Comparison of ENCODE assay signal across 12 cellular contexts in the genomic region with DNA sequence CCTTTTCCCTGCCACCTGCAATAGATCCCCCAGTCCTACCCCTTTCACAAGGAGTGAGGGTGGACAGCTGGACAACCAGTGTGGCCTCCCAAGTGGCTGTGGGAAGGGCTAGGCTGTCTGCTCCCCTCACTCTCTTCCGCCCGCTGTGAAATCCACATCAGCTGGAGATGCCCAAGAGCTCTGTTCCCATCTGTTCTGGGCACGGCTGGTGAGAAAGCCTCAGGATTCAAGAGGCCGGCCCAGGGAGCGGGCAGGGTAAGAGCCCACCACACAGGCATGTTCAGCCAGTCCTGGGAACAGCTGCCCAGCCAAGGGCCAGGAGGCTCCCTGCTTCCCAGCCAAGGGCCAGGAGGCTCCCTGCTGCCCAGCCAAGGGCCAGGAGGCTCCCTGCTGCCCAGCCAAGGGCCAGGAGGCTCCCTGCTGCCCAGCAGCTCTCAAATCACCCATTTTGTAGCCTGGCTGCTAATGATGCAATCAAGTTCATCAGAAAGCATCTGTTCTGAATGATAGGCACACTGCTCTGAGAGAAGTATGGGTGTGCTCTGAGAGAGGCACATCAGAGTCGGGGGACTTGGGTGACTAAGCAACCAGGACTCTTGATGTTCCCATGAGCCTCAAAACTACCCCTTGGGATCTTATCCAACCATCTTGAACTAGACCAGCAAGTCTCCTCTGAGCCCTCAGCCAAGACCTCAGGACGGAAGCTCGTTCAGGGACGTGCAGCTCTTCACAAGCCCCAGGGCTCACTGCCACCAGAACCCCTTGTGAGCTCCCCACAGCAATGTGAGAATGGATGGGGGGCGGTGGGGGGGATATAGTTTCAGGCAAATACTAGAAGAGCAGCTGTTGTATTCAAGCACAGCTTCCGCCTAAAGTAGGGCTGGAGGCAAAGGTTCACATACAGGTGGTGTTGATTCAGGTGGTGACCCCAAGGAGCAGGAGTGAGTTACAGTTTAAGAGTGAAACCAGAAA. TPM values are rescaled to one million over a fixed set of nuclear protein-coding genes. Genes with fewer than 3 reads are reported as not detected.
DNase-seq lines count a peak whose midpoint lies in the region; ATAC-seq and TF ChIP-seq lines count a peak whose summit lies in the region.
"Had no signal": no experiment of that assay in that cellular context is flagged by ENCODE, and none has a peak within 500 bp of the region (broad histone marks: within the 10 kb centered on the region; RNA-seq: fewer than 3 reads in every experiment).

No MANE protein-coding gene starts in this region.

- intact Hi-C loops in upper lobe of right lung (cut with DNase I): no loop called here

- peaks cover 0 to 16% (median 3%) of the 10 kb centered on the region in 5 experiments for H3K9me3 Mint-ChIP-seq in brain
- H3K9me3 Mint-ChIP-seq: activated CD8-positive, alpha-beta T cell treated with anti-CD3 and anti-CD28 coated beads for 36 hours had no signal

- peaks cover 8% of the 10 kb centered on the region for H3K27me3 Mint-ChIP-seq in brain

- no peak overlapping the region for H3K4me3 Mint-ChIP-seq in brain
- H3K4me3 Mint-ChIP-seq: activated CD8-positive, alpha-beta T cell treated with anti-CD3 and anti-CD28 coated beads for 36 hours had no signal

- H3K36me3 Mint-ChIP-seq in brain: no peaks in the 10 kb centered on the region

- no peaks in the 10 kb centered on the region for H3K4me1 ChIP-seq in upper lobe of right lung
- H3K4me1 ChIP-seq: vagina had no signal

- DNase-seq in CMK (ENCODE audit: low read depth) (peak; percentile 60), DMS153 treated with DMSO at 0.1 percent for 48 hours (lab: John Stamatoyannopoulos, UW; ENCODE audit: unreplicated experiment) (no peak), globus pallidus (ENCODE audit: low spot score) (no peak), HT-29 (ENCODE audit: low spot score) (no peak), upper lobe of right lung (no peak)
- DNase-seq: brain microvascular endothelial cell; stimulated activated CD4-positive, alpha-beta T cell treated with anti-CD3 and anti-CD28 coated beads, Interleukin-2, amount 100 ng/mL, for 48 hours had no signal

- no peaks in the 10 kb centered on the region for H3K27me3 ChIP-seq in upper lobe of right lung
- H3K27me3 ChIP-seq: vagina had no signal

- TF ChIP-seq CTCF in brain (conservative IDR thresholded peaks at IDR 0.05): no peak
- TF ChIP-seq CTCF in upper lobe of right lung (IDR thresholded peaks at IDR 0.05): no peak

- no peak overlapping the region for H3K4me3 ChIP-seq in upper lobe of right lung
- H3K4me3 ChIP-seq: vagina had no signal

- H3K9me3 ChIP-seq in upper lobe of right lung: no peaks in the 10 kb centered on the region
- H3K9me3 ChIP-seq: vagina had no signal

- peak overlapping the region in 4 of 5 experiments; percentile 17 to 78 (median 26) for H3K27ac Mint-ChIP-seq in brain
- H3K27ac Mint-ChIP-seq: activated CD8-positive, alpha-beta T cell treated with anti-CD3 and anti-CD28 coated beads for 36 hours had no signal

- peak; percentile 39 for ATAC-seq in GM19452 (IDR thresholded peaks at IDR 0.05; ENCODE audit: unreplicated experiment)
- ATAC-seq in HG03045 (IDR thresholded peaks at IDR 0.05; ENCODE audit: unreplicated experiment): peak; percentile 13
- no peak for ATAC-seq in upper lobe of right lung

- H3K36me3 ChIP-seq in upper lobe of right lung: no peaks in the 10 kb centered on the region
- H3K36me3 ChIP-seq: brain microvascular endothelial cell, vagina had no signal

- H3K27ac ChIP-seq in upper lobe of right lung: no peak overlapping the region
- H3K27ac ChIP-seq: brain microvascular endothelial cell, vagina had no signal

- H3K4me1 Mint-ChIP-seq in brain: peaks cover 77% of the 10 kb centered on the region

RNA-seq across cellular contexts. Expression of gene HES1, which starts 52.4 kb away (rescaled TPM):
- 18.2 TPM for polyA plus RNA-seq in brain (ENCODE audit: insufficient read depth, low read depth, low replicate concordance)
- total RNA-seq in HT-29 (2014; rRNA removed; shearing (Covaris generic)): 543 and 595 TPM in 2 replicates
- total RNA-seq in upper lobe of right lung: 43.6 TPM
- total RNA-seq: activated CD8-positive, alpha-beta T cell treated with anti-CD3 and anti-CD28 coated beads for 36 hours had no signal

Comparison
In these comparisons a context has a peak if more than half of its experiments do, and no peak if none do; other contexts are left out.
1. RNA of gene HES1, which starts 52.4 kb away (total RNA-seq): 543 to 595 TPM in HT-29; 43.6 TPM in upper lobe of right lung (single experiment); every median in the first group is over 10 times any median in the second.